9 cellular contexts compared by ENCODE assay signal in genomic region chr20:43691928-43692524, GRCh38. TPM values are rescaled to one million over a fixed set of nuclear protein-coding genes. Genes with fewer than 3 reads are reported as not detected.
DNase-seq lines count a peak whose midpoint lies in the region; ATAC-seq, FAIRE-seq and TF ChIP-seq lines count a peak whose summit lies in the region.
"Had no signal": no experiment of that assay in that cellular context is flagged by ENCODE, and none has a peak within 500 bp of the region (broad histone marks: within the 10 kb centered on the region; RNA-seq: fewer than 3 reads in every experiment).

No MANE protein-coding gene starts in this region.

- H3K9me3 Mint-ChIP-seq in activated naive CD4-positive, alpha-beta T cell treated with anti-CD3 and anti-CD28 coated beads, Interleukin-2, amount 10 ng/mL, durations not matched to agents 7 days and 5 days = no peaks in the 10 kb centered on the region

- no peaks in the 10 kb centered on the region for H3K9me3 ChIP-seq in keratinocyte (ENCODE audit: control insufficient read depth, low read depth, low read length)

- H3K9me1 ChIP-seq in keratinocyte (ENCODE audit: control insufficient read depth, extremely low read depth, insufficient read depth, low read length) = no peaks in the 10 kb centered on the region

- peaks cover 23% of the 10 kb centered on the region for H3K36me3 Mint-ChIP-seq in activated naive CD4-positive, alpha-beta T cell treated with anti-CD3 and anti-CD28 coated beads, Interleukin-2, amount 10 ng/mL, durations not matched to agents 7 days and 5 days

- H2AFZ ChIP-seq in keratinocyte (ENCODE audit: control insufficient read depth, low read length) = no peak overlapping the region

- no peak overlapping the region for H3K4me3 ChIP-seq in keratinocyte (ENCODE audit: control insufficient read depth in 2 of 3, extremely low read depth in 1 of 3, insufficient read depth in 2 of 3, low read depth in 1 of 3, low read length in 3 of 3)

- TF ChIP-seq CTCF in keratinocyte (optimal IDR thresholded peaks at IDR 0.05 in 1 of 3, IDR thresholded peaks at IDR 0.05 in 1 of 3, conservative IDR thresholded peaks at IDR 0.05 in 1 of 3; ENCODE audit: extremely low read depth in 1 of 3, insufficient read depth in 2 of 3, low read length in 3 of 3) = peak; percentile 73 to 84 (median 76)

- DNase-seq in Daoy (ENCODE audit: low read depth) = peak; percentile 52
- DNase-seq in SK-MEL-5 (ENCODE audit: low read depth, low spot score) = peak; percentile 76
- peak; percentile 76 for DNase-seq in activated naive CD4-positive, alpha-beta T cell treated with anti-CD3 and anti-CD28 coated beads, Interleukin-2, amount 10 ng/mL, durations not matched to agents 7 days and 5 days
- DNase-seq in keratinocyte (ENCODE audit: low read depth, low spot score) = peak; percentile 11
- peak; percentile 46 for DNase-seq in stimulated activated CD8-positive, alpha-beta memory T cell treated with anti-CD3 and anti-CD28 coated beads, Interleukin-4, amount 100 ng/mL, for 24 hours (ENCODE audit: low read depth)
- no peak for DNase-seq in DMS79 (lab: John Stamatoyannopoulos, UW)

- H3K4me1 Mint-ChIP-seq in activated naive CD4-positive, alpha-beta T cell treated with anti-CD3 and anti-CD28 coated beads, Interleukin-2, amount 10 ng/mL, durations not matched to agents 7 days and 5 days = no peaks in the 10 kb centered on the region

- H3K36me3 ChIP-seq in keratinocyte (ENCODE audit: control insufficient read depth in 2 of 2, extremely low read depth in 1 of 2, insufficient read depth in 2 of 2, low read length in 2 of 2) = no peaks in the 10 kb centered on the region

- no peak overlapping the region for H3K4me2 ChIP-seq in keratinocyte (ENCODE audit: control insufficient read depth, extremely low read depth, insufficient read depth, low read depth, low read length)

- FAIRE-seq in keratinocyte (lab: Jason Lieb, UNC) = peak; percentile 5

- H3K27ac Mint-ChIP-seq in activated naive CD4-positive, alpha-beta T cell treated with anti-CD3 and anti-CD28 coated beads, Interleukin-2, amount 10 ng/mL, durations not matched to agents 7 days and 5 days = peak overlapping the region; percentile 45

- H3K4me3 Mint-ChIP-seq in activated naive CD4-positive, alpha-beta T cell treated with anti-CD3 and anti-CD28 coated beads, Interleukin-2, amount 10 ng/mL, durations not matched to agents 7 days and 5 days = no peak overlapping the region

- no peaks in the 10 kb centered on the region for H3K79me2 ChIP-seq in keratinocyte (ENCODE audit: control insufficient read depth, insufficient read depth, low read length)

- dilution Hi-C loops in keratinocyte (cut with MboI; ENCODE audit: extremely low pct_ligation_motif_present, low sequenced_read_pairs) = no loop called here

- H3K27ac ChIP-seq in keratinocyte (ENCODE audit: control insufficient read depth, insufficient read depth, low read length) = no peak overlapping the region

- H3K4me1 ChIP-seq in keratinocyte (ENCODE audit: control insufficient read depth, extremely low read depth, insufficient read depth, low read length) = no peaks in the 10 kb centered on the region

- CTCF ChIA-PET in activated naive CD4-positive, alpha-beta T cell treated with anti-CD3 and anti-CD28 coated beads, Interleukin-2, amount 10 ng/mL, durations not matched to agents 7 days and 5 days (lab: Charles Lee) = interaction anchor here (0.6 to 3.8 kb wide), 10 partner anchors 10 to 393 kb away, joined by 3 to 31 read pairs (median 4); no protein-coding TSS in a partner anchor

- no peaks in the 10 kb centered on the region for H3K27me3 ChIP-seq in keratinocyte (ENCODE audit: control insufficient read depth, extremely low read depth, insufficient read depth, low read length)

- H3K9ac ChIP-seq in keratinocyte (ENCODE audit: control insufficient read depth, extremely low read depth, insufficient read depth, low read length) = no peak overlapping the region

- in situ Hi-C loops in SK-MEL-5 (cut with HindIII; ENCODE audit: low pct_unique_long_range_greater_than_20kb, low sequenced_read_pairs) = no loop called here

- H3K27me3 Mint-ChIP-seq in activated naive CD4-positive, alpha-beta T cell treated with anti-CD3 and anti-CD28 coated beads, Interleukin-2, amount 10 ng/mL, durations not matched to agents 7 days and 5 days = no peaks in the 10 kb centered on the region

- ATAC-seq in HG02938 (IDR thresholded peaks at IDR 0.05; ENCODE audit: unreplicated experiment) = peak; percentile 47
- no peak for ATAC-seq in GM18520 (IDR thresholded peaks at IDR 0.05; ENCODE audit: unreplicated experiment)

- H4K20me1 ChIP-seq in keratinocyte (ENCODE audit: control insufficient read depth, extremely low read depth, insufficient read depth, low read length) = no peaks in the 10 kb centered on the region

RNA-seq across cellular contexts. Expression of gene MYBL2, which starts 25.1 kb away (rescaled TPM):
- 30.0 and 48.8 TPM in 2 replicates for total RNA-seq in Daoy (2014; rRNA removed; shearing (Covaris generic))
- total RNA-seq in SK-MEL-5 (2014; rRNA removed; shearing (Covaris generic)) = 10.4 and 14.1 TPM in 2 replicates
- polyA plus RNA-seq in SK-MEL-5 (2015; cell fraction: cytosol; rRNA removed) = 39.5 and 45.5 TPM in 2 replicates
- 21.8 and 33.9 TPM in 2 replicates for polyA plus RNA-seq in SK-MEL-5 (2015; cell fraction: nucleus; rRNA removed)
- polyA plus RNA-seq in keratinocyte = 0.73 to 5.6 TPM (median 4.0 TPM) in 3 replicates
- polyA plus RNA-seq in keratinocyte (2011; ENCODE audit: low read depth) = 0.16 TPM
- polyA plus RNA-seq in keratinocyte (2011; cell fraction: cytosol; rRNA removed) = 1.3 and 1.8 TPM in 2 replicates
- polyA plus RNA-seq in keratinocyte (2011; cell fraction: nucleus; rRNA removed) = 0.75 and 0.83 TPM in 2 replicates
- polyA plus RNA-seq in keratinocyte (2012; ENCODE audit: low replicate concordance) = 0.18 and 20.6 TPM in 2 replicates
- 1.1 to 29.3 TPM (median 10.8 TPM) in 3 replicates for polyA minus RNA-seq in keratinocyte
- polyA minus RNA-seq in keratinocyte (2011; cell fraction: cytosol; rRNA and poly(A)+ RNA removed) = 3.1 TPM
- 0.74 and 1.1 TPM in 2 replicates for polyA minus RNA-seq in keratinocyte (2011; cell fraction: nucleus; rRNA and poly(A)+ RNA removed)

RNA-seq across cellular contexts. Expression of gene GTSF1L, which starts 34.8 kb away (rescaled TPM):
- not detected in 2 replicates for total RNA-seq in Daoy (2014; rRNA removed; shearing (Covaris generic))
- total RNA-seq in SK-MEL-5 (2014; rRNA removed; shearing (Covaris generic)) = not detected in 2 replicates
- not detected in 2 replicates for polyA plus RNA-seq in SK-MEL-5 (2015; cell fraction: cytosol; rRNA removed)
- not detected in 2 replicates for polyA plus RNA-seq in SK-MEL-5 (2015; cell fraction: nucleus; rRNA removed)
- polyA plus RNA-seq in keratinocyte = not detected in 3 replicates
- not detected for polyA plus RNA-seq in keratinocyte (2011; ENCODE audit: low read depth)
- not detected in 2 replicates for polyA plus RNA-seq in keratinocyte (2011; cell fraction: cytosol; rRNA removed)
- polyA plus RNA-seq in keratinocyte (2011; cell fraction: nucleus; rRNA removed) = not detected in 2 replicates
- not detected in 2 replicates for polyA plus RNA-seq in keratinocyte (2012; ENCODE audit: low replicate concordance)
- polyA minus RNA-seq in keratinocyte = not detected in 3 replicates
- not detected for polyA minus RNA-seq in keratinocyte (2011; cell fraction: cytosol; rRNA and poly(A)+ RNA removed)
- polyA minus RNA-seq in keratinocyte (2011; cell fraction: nucleus; rRNA and poly(A)+ RNA removed) = not detected in 2 replicates
- total RNA-seq: subcutaneous adipose tissue had no signal
